Comparison of ENCODE assay signal across 20 cellular contexts in genomic region chrX:138885886-138886285, GRCh38.
DNase-seq lines count a peak whose midpoint lies in the region; ATAC-seq and TF ChIP-seq lines count a peak whose summit lies in the region.
"Had no signal": no experiment of that assay in that cellular context is flagged by ENCODE, and none has a peak within 500 bp of the region (broad histone marks: within the 10 kb centered on the region; RNA-seq: fewer than 3 reads in every experiment).

No MANE protein-coding gene starts in this region.

- CTCF ChIA-PET in PC-3 (lab: Charles Lee) = no interaction called here

- no peaks in the 10 kb centered on the region for H3K36me3 ChIP-seq in PC-3 (ENCODE audit: low read depth, low read length)
- H3K36me3 ChIP-seq: colonic mucosa, HAP-1 had no signal

- H3K4me1 ChIP-seq in PC-3 (ENCODE audit: insufficient read depth, low read length) = peaks cover 29% of the 10 kb centered on the region
- H3K4me1 ChIP-seq: colonic mucosa, HAP-1 had no signal

- no peaks in the 10 kb centered on the region for H3K27me3 ChIP-seq in PC-3 (ENCODE audit: low read length)
- H3K27me3 ChIP-seq: colonic mucosa had no signal

- H3K4me2 ChIP-seq in PC-3 (ENCODE audit: low read length) = peak overlapping the region; percentile 86

- H3K9me3 ChIP-seq in PC-3 (ENCODE audit: low read length) = no peaks in the 10 kb centered on the region
- H3K9me3 ChIP-seq: colonic mucosa, HAP-1 had no signal

- H4K20me1 ChIP-seq in PC-3 (ENCODE audit: low read length) = no peaks in the 10 kb centered on the region

- TF ChIP-seq CTCF in PC-3 (conservative IDR thresholded peaks at IDR 0.05; ENCODE audit: low read depth, low read length) (no peak), choroid plexus epithelial cell (conservative IDR thresholded peaks at IDR 0.05; ENCODE audit: low read depth, low read length) (no peak)

- peak overlapping the region; percentile 42 for H3K9ac ChIP-seq in PC-3 (ENCODE audit: low read length)

- H3K4me3 ChIP-seq in PC-3 (ENCODE audit: low read length) = peak overlapping the region; percentile 58
- no peak overlapping the region for H3K4me3 ChIP-seq in choroid plexus epithelial cell (ENCODE audit: low read depth, low read length)
- H3K4me3 ChIP-seq: colonic mucosa, HAP-1, skin epidermis had no signal

- no peak overlapping the region for H2AFZ ChIP-seq in PC-3 (ENCODE audit: low read length)

- no peaks in the 10 kb centered on the region for H3K79me2 ChIP-seq in PC-3 (ENCODE audit: low read length)

- H3K9me2 ChIP-seq in PC-3 (replicated peaks; ENCODE audit: low read length) = no peaks in the 10 kb centered on the region

- intact Hi-C loops in PC-3 (cut with micrococcal nuclease) = loop anchor here (2.0 to 5.0 kb wide), 2 partner anchors 34 to 39 kb away; no protein-coding TSS in a partner anchor

- peak; percentile 75 for ATAC-seq in PC-3
- no peak for ATAC-seq in GM21576 (IDR thresholded peaks at IDR 0.05; ENCODE audit: unreplicated experiment)
- ATAC-seq in HG02588 (IDR thresholded peaks at IDR 0.05; ENCODE audit: unreplicated experiment) = no peak
- no peak for ATAC-seq in HG03159 (IDR thresholded peaks at IDR 0.05; ENCODE audit: unreplicated experiment)
- ATAC-seq: activated naive CD4-positive, alpha-beta T cell treated with anti-CD3 and anti-CD28 coated beads, Interleukin-2, amount 50 U/mL, for 72 hours; stimulated activated naive B cell treated with anti-CD40 and anti-IgM and Interleukin-4, amounts not matched to agents 10 μg/mL and 1 μg/mL and 100 μg/mL, for 72 hours had no signal

- H3F3A ChIP-seq in PC-3 (ENCODE audit: low read length, unreplicated experiment) = peaks cover 11% of the 10 kb centered on the region

- peak overlapping the region; percentile 89 for H3K27ac ChIP-seq in PC-3 (ENCODE audit: low read length)
- H3K27ac ChIP-seq: colonic mucosa, skin epidermis had no signal

- POLR2A ChIA-PET in PC-3 (lab: Charles Lee; ENCODE audit: unreplicated experiment) = interaction anchor here (0.6 kb wide), 1 partner anchor 113 kb away, joined by 11 read pairs; no protein-coding TSS in a partner anchor

- peak; percentile 43 for DNase-seq in Caki2 (ENCODE audit: low read depth)
- peak; percentile 78 for DNase-seq in PC-3
- peak; percentile 1 for DNase-seq in choroid plexus epithelial cell (ENCODE audit: low read depth)
- DNase-seq in lung microvascular endothelial cell (ENCODE audit: low read depth in 2 of 2) = peak; percentile 15 to 49
- DNase-seq in hippocampal formation (lab: John Stamatoyannopoulos, UW) = no peak
- DNase-seq: activated CD4-positive, alpha-beta T cell treated with anti-CD3 and anti-CD28 coated beads for 4 hours; CD4-positive, CD25-positive, alpha-beta regulatory T cell; colonic mucosa; Karpas-422; NCI-H2081; NCI-H446 treated with DMSO at 0.1 percent for 48 hours; stimulated activated CD4-positive, alpha-beta T cell treated with anti-CD3 and anti-CD28 coated beads, Interleukin-2, amount 100 ng/mL, for 24 hours; stimulated activated naive B cell treated with anti-CD40 and anti-IgM and Interleukin-4, amounts not matched to agents 10 μg/mL and 1 μg/mL and 100 μg/mL, for 72 hours; SW 1271 had no signal

- in situ Hi-C loops in Caki2 (cut with HindIII; ENCODE audit: low pct_unique_long_range_greater_than_20kb, low sequenced_read_pairs) = no loop called here

- no TSS peak for BruUV-seq in PC-3 (replicated peaks; lab: Mats Ljungman, UMichigan)

Comparison
In these comparisons a context has a peak if more than half of its experiments do, and no peak if none do; other contexts are left out.
1. DNase-seq: peak in Caki2 (single experiment), PC-3 (single experiment), choroid plexus epithelial cell (single experiment) and lung microvascular endothelial cell (2 of 2); none in hippocampal formation (0 of 2).